In genomic region chr4:81724925-81725329, GRCh38 we compare ENCODE assay signal across 8 cellular contexts.
DNase-seq lines count a peak whose midpoint lies in the region; ATAC-seq and TF ChIP-seq lines count a peak whose summit lies in the region.

No MANE protein-coding gene starts in this region.

- no peak overlapping the region for H3K27ac Mint-ChIP-seq in endothelial cell (ENCODE audit: unreplicated experiment)

- peaks cover 5 to 24% (median 16%) of the 10 kb centered on the region in 4 donors for H3K4me1 ChIP-seq in esophagus muscularis mucosa

- H3K27me3 Mint-ChIP-seq in endothelial cell (ENCODE audit: unreplicated experiment): no peaks in the 10 kb centered on the region

- TF ChIP-seq CTCF in esophagus muscularis mucosa (IDR thresholded peaks at IDR 0.05): no peak
- no peak for TF ChIP-seq CTCF in endothelial cell (IDR thresholded peaks at IDR 0.05; ENCODE audit: unreplicated experiment)

- no peak for TF ChIP-seq POLR2A in esophagus muscularis mucosa (IDR thresholded peaks at IDR 0.05; ENCODE audit: low read depth)

- H3K4me3 ChIP-seq in esophagus muscularis mucosa: no peak overlapping the region

- H3K9me3 Mint-ChIP-seq in endothelial cell (ENCODE audit: unreplicated experiment): no peaks in the 10 kb centered on the region

- ATAC-seq in GM19043 (IDR thresholded peaks at IDR 0.05; ENCODE audit: low read depth, unreplicated experiment) (peak; percentile 94), HG03025 (IDR thresholded peaks at IDR 0.05; ENCODE audit: low FRiP score, unreplicated experiment) (peak; percentile 92)

- 75% methylated on average over 2 of the region's 2 CpGs for WGBS in esophagus muscularis mucosa

- no peak overlapping the region for H3K27ac ChIP-seq in esophagus muscularis mucosa (replicated peaks in 1 of 4)

- H3K36me3 Mint-ChIP-seq in endothelial cell (ENCODE audit: low read depth, unreplicated experiment): no peaks in the 10 kb centered on the region

- TF ChIP-seq EP300 in esophagus muscularis mucosa (IDR thresholded peaks at IDR 0.05): no peak

- H3K36me3 ChIP-seq in esophagus muscularis mucosa: no peaks in the 10 kb centered on the region

- peaks cover 22% of the 10 kb centered on the region for H3K4me1 Mint-ChIP-seq in endothelial cell (ENCODE audit: unreplicated experiment)

- DNase-seq in T-helper 2 cell (peak in 3 of 5 experiments; percentile 2 to 70 (median 35)), anterior cingulate cortex (lab: John Stamatoyannopoulos, UW) (peak in 43 of 58 donors; percentile 4 to 85 (median 42)), medulla oblongata (ENCODE audit: extremely low spot score) (peak; percentile 73), esophagus muscularis mucosa (ENCODE audit: extremely low spot score) (no peak), endothelial cell (ENCODE audit: low spot score) (no peak)
- DNase-seq in stimulated activated CD8-positive, alpha-beta memory T cell treated with anti-CD3 and anti-CD28 coated beads, Interleukin-15, amount 100 ng/mL, for 48 hours (ENCODE audit: low read depth in 2 of 2): peak; percentile 53 to 56

- no peak overlapping the region for H3K4me3 Mint-ChIP-seq in endothelial cell (ENCODE audit: unreplicated experiment)

- intact Hi-C loops in esophagus muscularis mucosa (cut with DNase I): no loop called here

- peaks cover 0 to 8% (median 0%) of the 10 kb centered on the region in 4 donors for H3K9me3 ChIP-seq in esophagus muscularis mucosa

- H3K27me3 ChIP-seq in esophagus muscularis mucosa: no peaks in the 10 kb centered on the region

Comparison
In these comparisons a context has a peak if more than half of its experiments do, and no peak if none do; other contexts are left out.
1. DNase-seq: peak in T-helper 2 cell (3 of 5), anterior cingulate cortex (43 of 58), medulla oblongata (single experiment) and stimulated activated CD8-positive, alpha-beta memory T cell treated with anti-CD3 and anti-CD28 coated beads, Interleukin-15, amount 100 ng/mL, for 48 hours (2 of 2); none in esophagus muscularis mucosa (single experiment) and endothelial cell (single experiment).